ENCODE assay signal across 20 cellular contexts in genomic region chr1:26410706-26411623, GRCh38. TPM values are rescaled to one million over a fixed set of nuclear protein-coding genes. Genes with fewer than 3 reads are reported as not detected.
DNase-seq lines count a peak whose midpoint lies in the region; ATAC-seq, FAIRE-seq and TF ChIP-seq lines count a peak whose summit lies in the region.
"Had no signal": no experiment of that assay in that cellular context is flagged by ENCODE, and none has a peak within 500 bp of the region (broad histone marks: within the 10 kb centered on the region; RNA-seq: fewer than 3 reads in every experiment).

A gene with protein sequence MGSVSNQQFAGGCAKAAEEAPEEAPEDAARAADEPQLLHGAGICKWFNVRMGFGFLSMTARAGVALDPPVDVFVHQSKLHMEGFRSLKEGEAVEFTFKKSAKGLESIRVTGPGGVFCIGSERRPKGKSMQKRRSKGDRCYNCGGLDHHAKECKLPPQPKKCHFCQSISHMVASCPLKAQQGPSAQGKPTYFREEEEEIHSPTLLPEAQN (plus strand): TSS chr1:26410817. CDS start chr1:26410892, 75 bp downstream.

- 75% methylated on average over 43 of the region's 70 CpGs for WGBS in K562 (ENCODE audit: insufficient coverage, low coverage, missing lambda C conversion rate)
- no CpG with 5 or more reads among the region's 70 CpGs for WGBS in mesendoderm (ENCODE audit: extremely low coverage, insufficient coverage, low lambda C conversion rate)

- in situ Hi-C loops in K562 (cut with MboI), result no loop called here

- no peaks in the 10 kb centered on the region for H3K9me3 ChIP-seq in K562 (replicated peaks; ENCODE audit: control insufficient read depth, insufficient read depth, low read depth, low read length)
- H3K9me3 ChIP-seq: ascending aorta, SJCRH30 had no signal

- H3K36me3 Mint-ChIP-seq in natural killer cell treated with Interleukin-12 subunit alpha and Interleukin-12 subunit beta and Interleukin-15 and Interleukin-18, amount 100 ng/mL, for 72 hours, result no peaks in the 10 kb centered on the region
- no peaks in the 10 kb centered on the region for H3K36me3 Mint-ChIP-seq in natural killer cell

- H4K5ac ChIP-seq in mesendoderm (ENCODE audit: low read length), result peak within 1 kb of the TSS; percentile 51

- H3K79me2 ChIP-seq in K562 (ENCODE audit: control insufficient read depth, insufficient read depth, low read length) (no peaks in the 10 kb centered on the region), mesendoderm (ENCODE audit: control insufficient read depth, insufficient read depth, low read length) (peaks cover 45% of the 10 kb centered on the region)

- H3K27ac ChIP-seq in K562 (ENCODE audit: extremely low read depth, low read depth, low read length) (peak within 1 kb of the TSS; percentile 53; the same call in 1 of the 3 replicates), mesendoderm (ENCODE audit: low read depth, low read length) (peak within 1 kb of the TSS; percentile 98)
- H3K27ac ChIP-seq: ascending aorta, SJCRH30 had no signal

- H3K9ac ChIP-seq in K562 (ENCODE audit: insufficient read depth in 1 of 2, low read depth in 2 of 2, low read length in 2 of 2) (peak within 1 kb of the TSS; percentile 28 to 38; a peak in 3 of 4 replicates), mesendoderm (ENCODE audit: low read length) (peak within 1 kb of the TSS; percentile 100)

- H3K79me1 ChIP-seq in mesendoderm (ENCODE audit: low read length), result peaks cover 10% of the 10 kb centered on the region

- H4K20me1 ChIP-seq in K562 (replicated peaks; ENCODE audit: control insufficient read depth, insufficient read depth, low read length), result peaks cover 5% of the 10 kb centered on the region; the same call in 1 of the 2 replicates

- peaks cover 15 to 18% of the 10 kb centered on the region in 2 donors for H3K4me1 Mint-ChIP-seq in natural killer cell treated with Interleukin-12 subunit alpha and Interleukin-12 subunit beta and Interleukin-15 and Interleukin-18, amount 100 ng/mL, for 72 hours (ENCODE audit: low read depth in 2 of 2)
- peaks cover 9 to 29% of the 10 kb centered on the region in 2 donors for H3K4me1 Mint-ChIP-seq in natural killer cell

- peak within 1 kb of the TSS; percentile 100 for H2BK5ac ChIP-seq in mesendoderm (ENCODE audit: low read length)

- peaks cover 0 to 5% of the 10 kb centered on the region in 2 experiments; a peak in 1 of 5 replicates for H3K27me3 ChIP-seq in K562 (ENCODE audit: control insufficient read depth in 2 of 2, insufficient read depth in 2 of 2, low read length in 2 of 2)
- no peaks in the 10 kb centered on the region for H3K27me3 ChIP-seq in mesendoderm (ENCODE audit: insufficient read depth, low read length, poor library complexity)

- peak; percentile 28 to 33 for ATAC-seq in natural killer cell treated with Interleukin-12 subunit alpha and Interleukin-12 subunit beta and Interleukin-15 and Interleukin-18, amount 100 ng/mL, for 72 hours
- ATAC-seq in natural killer cell, result no peak
- no peak for ATAC-seq in K562
- ATAC-seq in HG03196 (IDR thresholded peaks at IDR 0.05; ENCODE audit: unreplicated experiment), result no peak
- ATAC-seq: GM12878 had no signal

- H3K18ac ChIP-seq in mesendoderm (ENCODE audit: low read length), result peak within 1 kb of the TSS; percentile 97

- CTCF ChIA-PET in K562 (lab: Yijun Ruan, JAX; ENCODE audit: low intra/inter-chr PET ratio), result no interaction called here

- no peak within 1 kb of the TSS for H4K8ac ChIP-seq in mesendoderm (ENCODE audit: low read depth, low read length)

- H3K4ac ChIP-seq in mesendoderm (ENCODE audit: low read depth, low read length), result peak within 1 kb of the TSS; percentile 98

- TF ChIP-seq CTCF in natural killer cell (IDR thresholded peaks at IDR 0.05) (no peak), K562 (IDR thresholded peaks at IDR 0.05 in 2 of 3, conservative IDR thresholded peaks at IDR 0.05 in 1 of 3; ENCODE audit: insufficient read depth in 2 of 3, low read depth in 1 of 3, low read length in 3 of 3) (no peak)

- H3K9me1 ChIP-seq in K562 (ENCODE audit: control insufficient read depth, insufficient read depth, low read length), result no peaks in the 10 kb centered on the region

- no peak for TF ChIP-seq RAD21 in K562 (CRISPR knock-in tag; conservative IDR thresholded peaks at IDR 0.05 in 1 of 2, IDR thresholded peaks at IDR 0.05 in 1 of 2)

- H3K27ac Mint-ChIP-seq in natural killer cell treated with Interleukin-12 subunit alpha and Interleukin-12 subunit beta and Interleukin-15 and Interleukin-18, amount 100 ng/mL, for 72 hours, result no peak within 1 kb of the TSS
- no peak within 1 kb of the TSS for H3K27ac Mint-ChIP-seq in natural killer cell
- H3K27ac Mint-ChIP-seq: dendritic cell treated with granulocyte-macrophage colony-stimulating factor and Interleukin-4, amounts not matched to agents 40 ng/mL and 50 ng/mL, for 4 days; HFFc6 had no signal

- no peaks in the 10 kb centered on the region for H3K36me3 ChIP-seq in K562 (ENCODE audit: control insufficient read depth, insufficient read depth, low read length)
- H3K36me3 ChIP-seq in mesendoderm (ENCODE audit: control insufficient read depth, insufficient read depth, low read length), result peaks cover 2% of the 10 kb centered on the region
- H3K36me3 ChIP-seq: ascending aorta, SJCRH30 had no signal

- peak within 1 kb of the TSS; percentile 94 for H2AK5ac ChIP-seq in mesendoderm (ENCODE audit: low read length)

- FAIRE-seq in K562 (lab: Jason Lieb, UNC) (no peak), GM12892 (lab: Jason Lieb, UNC) (no peak)
- FAIRE-seq: GM12878 had no signal

- TF ChIP-seq POLR2A in K562 (conservative IDR thresholded peaks at IDR 0.05) (no peak), GM12892 (IDR thresholded peaks at IDR 0.05; ENCODE audit: low read depth, low read length) (no peak)

- peaks cover 3% of the 10 kb centered on the region for H3K9me3 Mint-ChIP-seq in natural killer cell treated with Interleukin-12 subunit alpha and Interleukin-12 subunit beta and Interleukin-15 and Interleukin-18, amount 100 ng/mL, for 72 hours
- H3K9me3 Mint-ChIP-seq in natural killer cell, result no peaks in the 10 kb centered on the region
- H3K9me3 Mint-ChIP-seq: dendritic cell treated with granulocyte-macrophage colony-stimulating factor and Interleukin-4, amounts not matched to agents 40 ng/mL and 50 ng/mL, for 4 days; HFFc6 had no signal

- intact Hi-C loops in natural killer cell (cut with micrococcal nuclease) (loop anchor here (10.0 kb wide), 1 partner anchor 46 kb away; no protein-coding TSS in a partner anchor), K562 (cut with micrococcal nuclease) (no loop called here)

- H3K4me1 ChIP-seq in K562 (replicated peaks in 1 of 2; ENCODE audit: control insufficient read depth in 2 of 2, insufficient read depth in 2 of 2, low read length in 2 of 2) (peaks cover 12 to 39% of the 10 kb centered on the region in 2 experiments; a peak in 4 of 5 replicates), mesendoderm (ENCODE audit: control insufficient read depth, low read depth, low read length) (peaks cover 20% of the 10 kb centered on the region)
- H3K4me1 ChIP-seq: ascending aorta had no signal

- H3K4me3 ChIP-seq in K562 (no peak within 1 kb of the TSS), mesendoderm (ENCODE audit: low read length) (peak within 1 kb of the TSS; percentile 99)
- H3K4me3 ChIP-seq: ascending aorta, GM12878, SJCRH30 had no signal

- H3K23ac ChIP-seq in mesendoderm (ENCODE audit: low read length), result peak within 1 kb of the TSS; percentile 100

- H2BK120ac ChIP-seq in mesendoderm (ENCODE audit: low read depth, low read length), result peak within 1 kb of the TSS; percentile 97

- DNase-seq in natural killer cell treated with Interleukin-12 subunit alpha and Interleukin-12 subunit beta and Interleukin-15 and Interleukin-18, amount 100 ng/mL, for 72 hours (ENCODE audit: low spot score), result no peak
- DNase-seq in natural killer cell (no peak), K562 (ENCODE audit: extremely low read depth in 1 of 4, low spot score in 3 of 4) (no peak), mesendoderm (peak; percentile 48), GM12892 (ENCODE audit: insufficient read length) (no peak), cerebellar cortex (ENCODE audit: low spot score) (no peak), NOMO-1 treated with DMSO at 0.1 percent for 48 hours (lab: John Stamatoyannopoulos, UW; ENCODE audit: unreplicated experiment) (no peak)
- DNase-seq: DND-41, HFFc6, mammary epithelial cell, NCI-H187 treated with DMSO at 0.1 percent for 48 hours, NCI-H774, SJCRH30, T1000 had no signal

- BruUV-seq in K562 (replicated peaks; lab: Mats Ljungman, UMichigan), result TSS peak; percentile 54

- H3K4me2 ChIP-seq in K562 (ENCODE audit: insufficient read depth, low read length) (0 out of 2 replicates have a peak within 1 kb of the TSS, but pooled peaks have one; percentile 12), mesendoderm (ENCODE audit: low read length) (peak within 1 kb of the TSS; percentile 66)

- H3K4me3 Mint-ChIP-seq in natural killer cell treated with Interleukin-12 subunit alpha and Interleukin-12 subunit beta and Interleukin-15 and Interleukin-18, amount 100 ng/mL, for 72 hours, result no peak within 1 kb of the TSS
- H3K4me3 Mint-ChIP-seq in natural killer cell, result no peak within 1 kb of the TSS
- H3K4me3 Mint-ChIP-seq: dendritic cell treated with granulocyte-macrophage colony-stimulating factor and Interleukin-4, amounts not matched to agents 40 ng/mL and 50 ng/mL, for 4 days; HFFc6 had no signal

- no peak for TF ChIP-seq EP300 in K562 (IDR thresholded peaks at IDR 0.05; ENCODE audit: low read length)

- H2AFZ ChIP-seq in K562 (ENCODE audit: low read depth, low read length), result no peak within 1 kb of the TSS

- POLR2A ChIA-PET in K562 (lab: Yijun Ruan, JAX), result interaction anchor here (0.6 to 1.0 kb wide), 4 partner anchors 9 to 260 kb away, joined by 3 read pairs; no protein-coding TSS in a partner anchor

- peak within 1 kb of the TSS; percentile 100 for H3K56ac ChIP-seq in mesendoderm (ENCODE audit: low read length)

- peaks cover 49 to 66% of the 10 kb centered on the region in 2 donors for H3K27me3 Mint-ChIP-seq in natural killer cell treated with Interleukin-12 subunit alpha and Interleukin-12 subunit beta and Interleukin-15 and Interleukin-18, amount 100 ng/mL, for 72 hours
- H3K27me3 Mint-ChIP-seq in natural killer cell (ENCODE audit: low read depth in 2 of 2), result peaks cover 58 to 74% of the 10 kb centered on the region in 2 donors

- H2BK15ac ChIP-seq in mesendoderm (replicated peaks; ENCODE audit: low read depth), result peak within 1 kb of the TSS; percentile 21

RNA-seq across cellular contexts. Expression of the gene that starts here (rescaled TPM):
- not detected for total RNA-seq in natural killer cell treated with Interleukin-12 subunit alpha and Interleukin-12 subunit beta and Interleukin-15 and Interleukin-18, amount 100 ng/mL, for 72 hours
- total RNA-seq in natural killer cell (not detected), K562 (2014; rRNA removed) (3.1 and 3.8 TPM in 2 replicates), K562 (2014; rRNA removed; fragmentation: Illumina TruSeq; extraction: Trizol) (4.3 and 4.5 TPM in 2 replicates), K562 (2015; rRNA removed; fragmentation: Illumina TruSeq; extraction: Trizol) (4.5 and 5.4 TPM in 2 replicates), K562 (2021) (5.1 TPM in 2 replicates)
- 0.51 and 0.97 TPM in 2 replicates for total RNA-seq in K562 (2011; cell fraction: chromatin; rRNA removed; ENCODE audit: low replicate concordance)
- 0.53 and 0.67 TPM in 2 replicates for total RNA-seq in K562 (2011; cell fraction: nucleolus; rRNA removed)
- total RNA-seq in K562 (2011; cell fraction: nucleoplasm; rRNA removed), result 0.81 and 1.5 TPM in 2 replicates
- polyA plus RNA-seq in K562 (2011; rRNA removed) (0.26 and 5.2 TPM in 2 replicates), K562 (2014; fragmentation: Illumina TruSeq; extraction: Trizol) (3.5 and 3.9 TPM in 2 replicates), K562 (2014; fragmentation: Nextera tagmentation; extraction: Ambion mirVana) (1 to 10 TPM in 1 of 2 experiments, under 1 TPM in 1; 0.80 to 1.0 TPM), K562 (2014; rRNA removed) (2.4 and 3.2 TPM in 2 replicates)
- 0.25 and 1.9 TPM in 2 replicates for polyA plus RNA-seq in K562 (2011; cell fraction: cytosol; rRNA removed)
- 0.15 and 1.7 TPM in 2 replicates for polyA plus RNA-seq in K562 (2011; cell fraction: nucleus; rRNA removed)
- polyA plus RNA-seq in K562 (2012), result 0.24 and 1.0 TPM in 2 replicates
- polyA minus RNA-seq in K562 (2011; rRNA and poly(A)+ RNA removed), result 0.69 and 13.6 TPM in 2 replicates
- polyA minus RNA-seq in K562 (2011; cell fraction: cytosol; rRNA and poly(A)+ RNA removed), result 0.36 and 6.4 TPM in 2 replicates
- polyA minus RNA-seq in K562 (2011; cell fraction: nucleus; rRNA and poly(A)+ RNA removed), result 0.11 and 0.81 TPM in 2 replicates
- polyA plus RNA-seq in mesendoderm (2013, experiment 1 of 2), result 665 TPM
- 652 TPM for polyA plus RNA-seq in mesendoderm (2013, experiment 2 of 2)
- polyA plus RNA-seq in GM12892 (2012; ENCODE audit: missing spikeins), result not detected
- total RNA-seq: ascending aorta, fibroblast of lung, HFFc6, mammary epithelial cell, SJCRH30, subcutaneous adipose tissue had no signal

Comparison
In these comparisons a context has a peak if more than half of its experiments do, and no peak if none do; other contexts are left out.
1. Peak in ATAC-seq in natural killer cell treated with Interleukin-12 subunit alpha and Interleukin-12 subunit beta and Interleukin-15 and Interleukin-18, amount 100 ng/mL, for 72 hours; RNA of the gene not detected or under 1 TPM.